ENCODE assay signal across 1 cellular context in the genomic region with DNA sequence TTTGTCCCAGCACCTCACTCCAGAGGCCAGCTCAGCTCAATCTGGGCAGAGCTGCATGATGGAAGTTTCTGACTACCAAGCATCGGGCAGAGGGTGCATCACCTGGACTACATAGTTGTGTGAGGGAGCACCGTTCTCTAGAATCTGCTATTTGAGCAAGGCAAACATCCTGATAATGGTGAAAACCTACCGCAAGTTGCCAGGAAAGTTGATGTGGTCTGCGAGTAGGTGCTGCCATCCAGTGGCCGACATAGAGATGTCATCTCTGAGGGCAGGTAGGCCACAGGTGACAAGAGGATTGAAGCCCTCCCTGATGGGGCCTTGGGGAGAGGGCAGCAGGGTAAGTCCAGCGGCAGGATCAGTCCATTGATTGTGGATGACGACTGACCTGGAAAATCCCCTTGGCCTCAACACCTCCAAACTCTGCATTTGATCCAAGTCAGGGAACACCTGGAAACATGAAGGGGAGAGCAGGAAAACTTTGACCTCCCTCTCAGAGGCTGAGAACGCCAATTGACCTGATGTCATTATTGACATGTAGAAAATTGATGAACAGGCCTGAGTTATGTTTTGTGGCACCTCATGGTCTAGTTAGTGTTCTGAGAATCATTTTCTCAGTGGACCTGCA.
A peak's percentile ranks its signal among the peaks of the same experiment; 100 is the strongest.
TF ChIP-seq lines count a peak whose summit lies in the region.

No MANE protein-coding gene starts in this region.

TF ChIP-seq in HepG2, 621 proteins besides CTCF, POLR2A, EP300 and RAD21 (continued from another document and continues in another):
- TF ChIP-seq MIER2 (CRISPR knock-in tag; IDR thresholded peaks at IDR 0.05): 0 out of 2 replicates have a peak, but pooled peaks have one; percentile 18
- TF ChIP-seq SMC3 (IDR thresholded peaks at IDR 0.05; ENCODE audit: low read length): peak; percentile 81
- TF ChIP-seq ZNF441 (CRISPR knock-in tag; IDR thresholded peaks at IDR 0.05; ENCODE audit: borderline replicate concordance): no peak
- TF ChIP-seq, protein P1, sequence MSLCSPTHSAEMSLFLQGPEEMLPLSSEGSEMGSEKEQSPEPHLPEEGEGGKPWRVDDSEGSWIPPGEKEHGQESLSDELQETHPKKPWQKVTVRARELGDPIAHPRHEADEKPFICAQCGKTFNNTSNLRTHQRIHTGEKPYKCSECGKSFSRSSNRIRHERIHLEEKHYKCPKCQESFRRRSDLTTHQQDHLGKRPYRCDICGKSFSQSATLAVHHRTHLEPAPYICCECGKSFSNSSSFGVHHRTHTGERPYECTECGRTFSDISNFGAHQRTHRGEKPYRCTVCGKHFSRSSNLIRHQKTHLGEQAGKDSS (CRISPR knock-in tag; IDR thresholded peaks at IDR 0.05; ENCODE audit: borderline replicate concordance, low read depth): 0 out of 2 replicates have a peak, but pooled peaks have one; percentile 41
- TF ChIP-seq, protein P2, sequence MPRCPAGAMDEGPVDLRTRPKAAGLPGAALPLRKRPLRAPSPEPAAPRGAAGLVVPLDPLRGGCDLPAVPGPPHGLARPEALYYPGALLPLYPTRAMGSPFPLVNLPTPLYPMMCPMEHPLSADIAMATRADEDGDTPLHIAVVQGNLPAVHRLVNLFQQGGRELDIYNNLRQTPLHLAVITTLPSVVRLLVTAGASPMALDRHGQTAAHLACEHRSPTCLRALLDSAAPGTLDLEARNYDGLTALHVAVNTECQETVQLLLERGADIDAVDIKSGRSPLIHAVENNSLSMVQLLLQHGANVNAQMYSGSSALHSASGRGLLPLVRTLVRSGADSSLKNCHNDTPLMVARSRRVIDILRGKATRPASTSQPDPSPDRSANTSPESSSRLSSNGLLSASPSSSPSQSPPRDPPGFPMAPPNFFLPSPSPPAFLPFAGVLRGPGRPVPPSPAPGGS (CRISPR knock-in tag; IDR thresholded peaks at IDR 0.05): 0 out of 2 replicates have a peak, but pooled peaks have one; percentile 60
- TF ChIP-seq IKZF4 (CRISPR knock-in tag; IDR thresholded peaks at IDR 0.05; ENCODE audit: borderline replicate concordance, low read depth, not compliant biosample characterization): peak; percentile 10
- TF ChIP-seq, protein P3, sequence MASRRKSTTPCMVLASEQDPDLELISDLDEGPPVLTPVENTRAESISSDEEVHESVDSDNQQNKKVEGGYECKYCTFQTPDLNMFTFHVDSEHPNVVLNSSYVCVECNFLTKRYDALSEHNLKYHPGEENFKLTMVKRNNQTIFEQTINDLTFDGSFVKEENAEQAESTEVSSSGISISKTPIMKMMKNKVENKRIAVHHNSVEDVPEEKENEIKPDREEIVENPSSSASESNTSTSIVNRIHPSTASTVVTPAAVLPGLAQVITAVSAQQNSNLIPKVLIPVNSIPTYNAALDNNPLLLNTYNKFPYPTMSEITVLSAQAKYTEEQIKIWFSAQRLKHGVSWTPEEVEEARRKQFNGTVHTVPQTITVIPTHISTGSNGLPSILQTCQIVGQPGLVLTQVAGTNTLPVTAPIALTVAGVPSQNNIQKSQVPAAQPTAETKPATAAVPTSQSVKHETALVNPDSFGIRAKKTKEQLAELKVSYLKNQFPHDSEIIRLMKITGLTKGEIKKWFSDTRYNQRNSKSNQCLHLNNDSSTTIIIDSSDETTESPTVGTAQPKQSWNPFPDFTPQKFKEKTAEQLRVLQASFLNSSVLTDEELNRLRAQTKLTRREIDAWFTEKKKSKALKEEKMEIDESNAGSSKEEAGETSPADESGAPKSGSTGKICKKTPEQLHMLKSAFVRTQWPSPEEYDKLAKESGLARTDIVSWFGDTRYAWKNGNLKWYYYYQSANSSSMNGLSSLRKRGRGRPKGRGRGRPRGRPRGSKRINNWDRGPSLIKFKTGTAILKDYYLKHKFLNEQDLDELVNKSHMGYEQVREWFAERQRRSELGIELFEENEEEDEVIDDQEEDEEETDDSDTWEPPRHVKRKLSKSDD (CRISPR knock-in tag; IDR thresholded peaks at IDR 0.05; ENCODE audit: low read depth): 0 out of 2 replicates have a peak, but pooled peaks have one; percentile 26
- TF ChIP-seq RXRB (CRISPR knock-in tag; IDR thresholded peaks at IDR 0.05; ENCODE audit: borderline replicate concordance): peak; percentile 25; the same call in 1 of the 2 replicates
- 0 out of 2 replicates have a peak, but pooled peaks have one; percentile 17 for TF ChIP-seq BORCS8-MEF2B (CRISPR knock-in tag; IDR thresholded peaks at IDR 0.05)
- 0 out of 2 replicates have a peak, but pooled peaks have one; percentile 49 for TF ChIP-seq NRL (CRISPR knock-in tag; IDR thresholded peaks at IDR 0.05; ENCODE audit: borderline replicate concordance)
- TF ChIP-seq, protein P4, sequence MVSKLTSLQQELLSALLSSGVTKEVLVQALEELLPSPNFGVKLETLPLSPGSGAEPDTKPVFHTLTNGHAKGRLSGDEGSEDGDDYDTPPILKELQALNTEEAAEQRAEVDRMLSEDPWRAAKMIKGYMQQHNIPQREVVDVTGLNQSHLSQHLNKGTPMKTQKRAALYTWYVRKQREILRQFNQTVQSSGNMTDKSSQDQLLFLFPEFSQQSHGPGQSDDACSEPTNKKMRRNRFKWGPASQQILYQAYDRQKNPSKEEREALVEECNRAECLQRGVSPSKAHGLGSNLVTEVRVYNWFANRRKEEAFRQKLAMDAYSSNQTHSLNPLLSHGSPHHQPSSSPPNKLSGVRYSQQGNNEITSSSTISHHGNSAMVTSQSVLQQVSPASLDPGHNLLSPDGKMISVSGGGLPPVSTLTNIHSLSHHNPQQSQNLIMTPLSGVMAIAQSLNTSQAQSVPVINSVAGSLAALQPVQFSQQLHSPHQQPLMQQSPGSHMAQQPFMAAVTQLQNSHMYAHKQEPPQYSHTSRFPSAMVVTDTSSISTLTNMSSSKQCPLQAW (CRISPR knock-in tag; IDR thresholded peaks at IDR 0.05): 0 out of 2 replicates have a peak, but pooled peaks have one; percentile 19
- 0 out of 2 replicates have a peak, but pooled peaks have one; percentile 14 for TF ChIP-seq ZNF274 (CRISPR knock-in tag; IDR thresholded peaks at IDR 0.05)
- TF ChIP-seq, protein P5, sequence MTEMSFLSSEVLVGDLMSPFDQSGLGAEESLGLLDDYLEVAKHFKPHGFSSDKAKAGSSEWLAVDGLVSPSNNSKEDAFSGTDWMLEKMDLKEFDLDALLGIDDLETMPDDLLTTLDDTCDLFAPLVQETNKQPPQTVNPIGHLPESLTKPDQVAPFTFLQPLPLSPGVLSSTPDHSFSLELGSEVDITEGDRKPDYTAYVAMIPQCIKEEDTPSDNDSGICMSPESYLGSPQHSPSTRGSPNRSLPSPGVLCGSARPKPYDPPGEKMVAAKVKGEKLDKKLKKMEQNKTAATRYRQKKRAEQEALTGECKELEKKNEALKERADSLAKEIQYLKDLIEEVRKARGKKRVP (CRISPR knock-in tag; IDR thresholded peaks at IDR 0.05): no peak
- peak; percentile 32 for TF ChIP-seq TEAD3 (CRISPR knock-in tag; optimal IDR thresholded peaks at IDR 0.05; ENCODE audit: borderline replicate concordance)
- TF ChIP-seq ZNF547 (CRISPR knock-in tag; IDR thresholded peaks at IDR 0.05): 0 out of 2 replicates have a peak, but pooled peaks have one; percentile 34
- 0 out of 2 replicates have a peak, but pooled peaks have one; percentile 33 for TF ChIP-seq KDM5B (CRISPR knock-in tag; IDR thresholded peaks at IDR 0.05; ENCODE audit: borderline replicate concordance)
- peak; percentile 55; the same call in 1 of the 2 replicates for TF ChIP-seq KDM2A (CRISPR knock-in tag; IDR thresholded peaks at IDR 0.05; ENCODE audit: borderline replicate concordance, low read depth)
- peak; percentile 51; the same call in 1 of the 2 replicates for TF ChIP-seq ZFX (CRISPR knock-in tag; IDR thresholded peaks at IDR 0.05; ENCODE audit: low read depth)
- TF ChIP-seq HOXA3 (CRISPR knock-in tag; IDR thresholded peaks at IDR 0.05): peak; percentile 37; the same call in 1 of the 2 replicates
- no peak for TF ChIP-seq HOXA5 (CRISPR knock-in tag; IDR thresholded peaks at IDR 0.05)
- TF ChIP-seq ZNF598 (CRISPR knock-in tag; IDR thresholded peaks at IDR 0.05; ENCODE audit: borderline replicate concordance): peak; percentile 68; the same call in 1 of the 2 replicates
- TF ChIP-seq, protein P6, sequence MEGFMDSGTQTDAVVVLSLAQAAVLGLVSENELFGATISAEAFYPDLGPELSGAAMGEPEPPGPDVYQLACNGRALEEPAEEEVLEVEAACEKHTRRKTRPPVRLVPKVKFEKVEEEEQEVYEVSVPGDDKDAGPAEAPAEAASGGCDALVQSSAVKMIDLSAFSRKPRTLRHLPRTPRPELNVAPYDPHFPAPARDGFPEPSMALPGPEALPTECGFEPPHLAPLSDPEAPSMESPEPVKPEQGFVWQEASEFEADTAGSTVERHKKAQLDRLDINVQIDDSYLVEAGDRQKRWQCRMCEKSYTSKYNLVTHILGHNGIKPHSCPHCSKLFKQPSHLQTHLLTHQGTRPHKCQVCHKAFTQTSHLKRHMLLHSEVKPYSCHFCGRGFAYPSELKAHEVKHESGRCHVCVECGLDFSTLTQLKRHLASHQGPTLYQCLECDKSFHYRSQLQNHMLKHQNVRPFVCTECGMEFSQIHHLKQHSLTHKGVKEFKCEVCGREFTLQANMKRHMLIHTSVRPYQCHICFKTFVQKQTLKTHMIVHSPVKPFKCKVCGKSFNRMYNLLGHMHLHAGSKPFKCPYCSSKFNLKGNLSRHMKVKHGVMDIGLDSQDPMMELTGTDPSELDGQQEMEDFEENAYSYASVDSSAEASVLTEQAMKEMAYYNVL (CRISPR knock-in tag; IDR thresholded peaks at IDR 0.05; ENCODE audit: borderline replicate concordance): peak; percentile 62; the same call in 1 of the 2 replicates
- TF ChIP-seq ZNF292 (CRISPR knock-in tag; IDR thresholded peaks at IDR 0.05; ENCODE audit: borderline replicate concordance, low read depth): peak; percentile 18; the same call in 1 of the 2 replicates
- TF ChIP-seq, protein P7, sequence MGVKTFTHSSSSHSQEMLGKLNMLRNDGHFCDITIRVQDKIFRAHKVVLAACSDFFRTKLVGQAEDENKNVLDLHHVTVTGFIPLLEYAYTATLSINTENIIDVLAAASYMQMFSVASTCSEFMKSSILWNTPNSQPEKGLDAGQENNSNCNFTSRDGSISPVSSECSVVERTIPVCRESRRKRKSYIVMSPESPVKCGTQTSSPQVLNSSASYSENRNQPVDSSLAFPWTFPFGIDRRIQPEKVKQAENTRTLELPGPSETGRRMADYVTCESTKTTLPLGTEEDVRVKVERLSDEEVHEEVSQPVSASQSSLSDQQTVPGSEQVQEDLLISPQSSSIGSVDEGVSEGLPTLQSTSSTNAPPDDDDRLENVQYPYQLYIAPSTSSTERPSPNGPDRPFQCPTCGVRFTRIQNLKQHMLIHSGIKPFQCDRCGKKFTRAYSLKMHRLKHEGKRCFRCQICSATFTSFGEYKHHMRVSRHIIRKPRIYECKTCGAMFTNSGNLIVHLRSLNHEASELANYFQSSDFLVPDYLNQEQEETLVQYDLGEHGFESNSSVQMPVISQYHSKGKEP (CRISPR knock-in tag; IDR thresholded peaks at IDR 0.05): no peak
- TF ChIP-seq, protein P8, sequence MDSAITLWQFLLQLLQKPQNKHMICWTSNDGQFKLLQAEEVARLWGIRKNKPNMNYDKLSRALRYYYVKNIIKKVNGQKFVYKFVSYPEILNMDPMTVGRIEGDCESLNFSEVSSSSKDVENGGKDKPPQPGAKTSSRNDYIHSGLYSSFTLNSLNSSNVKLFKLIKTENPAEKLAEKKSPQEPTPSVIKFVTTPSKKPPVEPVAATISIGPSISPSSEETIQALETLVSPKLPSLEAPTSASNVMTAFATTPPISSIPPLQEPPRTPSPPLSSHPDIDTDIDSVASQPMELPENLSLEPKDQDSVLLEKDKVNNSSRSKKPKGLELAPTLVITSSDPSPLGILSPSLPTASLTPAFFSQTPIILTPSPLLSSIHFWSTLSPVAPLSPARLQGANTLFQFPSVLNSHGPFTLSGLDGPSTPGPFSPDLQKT (CRISPR knock-in tag; IDR thresholded peaks at IDR 0.05; ENCODE audit: borderline replicate concordance): no peak
- 0 out of 2 replicates have a peak, but pooled peaks have one; percentile 45 for TF ChIP-seq ZSCAN25 (CRISPR knock-in tag; IDR thresholded peaks at IDR 0.05)
- TF ChIP-seq NFIC (IDR thresholded peaks at IDR 0.05; ENCODE audit: low read length): no peak
- TF ChIP-seq, protein P9, sequence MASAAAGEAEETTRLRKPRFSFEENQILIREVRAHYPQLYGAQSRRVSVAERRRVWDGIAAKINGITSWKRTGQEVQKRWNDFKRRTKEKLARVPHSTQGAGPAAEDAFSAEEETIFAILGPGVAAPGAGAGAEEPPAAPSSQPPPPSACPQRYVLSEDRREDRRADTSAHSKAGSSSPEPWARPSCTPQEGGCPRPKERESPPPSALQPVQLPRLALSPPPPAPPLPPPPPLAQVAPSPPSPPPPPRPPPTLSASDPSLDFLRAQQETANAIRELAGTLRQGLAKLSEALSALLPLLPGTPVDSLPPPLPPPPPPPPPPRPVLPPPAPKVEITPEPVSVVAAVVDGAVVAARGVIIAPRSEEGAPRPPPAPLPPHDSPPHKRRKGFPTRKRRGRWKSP (CRISPR knock-in tag; IDR thresholded peaks at IDR 0.05): 0 out of 2 replicates have a peak, but pooled peaks have one; percentile 44
- TF ChIP-seq, protein P10, sequence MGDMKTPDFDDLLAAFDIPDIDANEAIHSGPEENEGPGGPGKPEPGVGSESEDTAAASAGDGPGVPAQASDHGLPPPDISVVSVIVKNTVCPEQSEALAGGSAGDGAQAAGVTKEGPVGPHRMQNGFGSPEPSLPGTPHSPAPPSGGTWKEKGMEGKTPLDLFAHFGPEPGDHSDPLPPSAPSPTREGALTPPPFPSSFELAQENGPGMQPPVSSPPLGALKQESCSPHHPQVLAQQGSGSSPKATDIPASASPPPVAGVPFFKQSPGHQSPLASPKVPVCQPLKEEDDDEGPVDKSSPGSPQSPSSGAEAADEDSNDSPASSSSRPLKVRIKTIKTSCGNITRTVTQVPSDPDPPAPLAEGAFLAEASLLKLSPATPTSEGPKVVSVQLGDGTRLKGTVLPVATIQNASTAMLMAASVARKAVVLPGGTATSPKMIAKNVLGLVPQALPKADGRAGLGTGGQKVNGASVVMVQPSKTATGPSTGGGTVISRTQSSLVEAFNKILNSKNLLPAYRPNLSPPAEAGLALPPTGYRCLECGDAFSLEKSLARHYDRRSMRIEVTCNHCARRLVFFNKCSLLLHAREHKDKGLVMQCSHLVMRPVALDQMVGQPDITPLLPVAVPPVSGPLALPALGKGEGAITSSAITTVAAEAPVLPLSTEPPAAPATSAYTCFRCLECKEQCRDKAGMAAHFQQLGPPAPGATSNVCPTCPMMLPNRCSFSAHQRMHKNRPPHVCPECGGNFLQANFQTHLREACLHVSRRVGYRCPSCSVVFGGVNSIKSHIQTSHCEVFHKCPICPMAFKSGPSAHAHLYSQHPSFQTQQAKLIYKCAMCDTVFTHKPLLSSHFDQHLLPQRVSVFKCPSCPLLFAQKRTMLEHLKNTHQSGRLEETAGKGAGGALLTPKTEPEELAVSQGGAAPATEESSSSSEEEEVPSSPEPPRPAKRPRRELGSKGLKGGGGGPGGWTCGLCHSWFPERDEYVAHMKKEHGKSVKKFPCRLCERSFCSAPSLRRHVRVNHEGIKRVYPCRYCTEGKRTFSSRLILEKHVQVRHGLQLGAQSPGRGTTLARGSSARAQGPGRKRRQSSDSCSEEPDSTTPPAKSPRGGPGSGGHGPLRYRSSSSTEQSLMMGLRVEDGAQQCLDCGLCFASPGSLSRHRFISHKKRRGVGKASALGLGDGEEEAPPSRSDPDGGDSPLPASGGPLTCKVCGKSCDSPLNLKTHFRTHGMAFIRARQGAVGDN (CRISPR knock-in tag; IDR thresholded peaks at IDR 0.05): no peak
- TF ChIP-seq ZFP36L1 (CRISPR knock-in tag; IDR thresholded peaks at IDR 0.05): peak; percentile 4; the same call in 1 of the 2 replicates
- TF ChIP-seq ZNF605 (CRISPR knock-in tag; IDR thresholded peaks at IDR 0.05): 0 out of 2 replicates have a peak, but pooled peaks have one; percentile 22
- no peak for TF ChIP-seq CCDC6 (CRISPR knock-in tag; IDR thresholded peaks at IDR 0.05)
- TF ChIP-seq, protein P11, sequence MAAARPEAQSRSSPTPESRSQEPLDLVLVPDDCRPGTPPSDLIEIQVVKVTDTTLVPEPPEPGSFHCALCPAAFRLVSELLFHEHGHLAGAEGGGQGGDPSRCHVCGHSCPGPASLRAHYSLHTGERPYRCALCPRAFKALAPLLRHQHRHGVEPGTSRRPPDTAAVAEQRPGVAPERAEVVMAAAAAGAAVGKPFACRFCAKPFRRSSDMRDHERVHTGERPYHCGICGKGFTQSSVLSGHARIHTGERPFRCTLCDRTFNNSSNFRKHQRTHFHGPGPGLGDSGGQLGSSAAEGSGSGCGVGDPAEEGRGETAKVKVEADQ (CRISPR knock-in tag; IDR thresholded peaks at IDR 0.05; ENCODE audit: borderline replicate concordance): peak; percentile 98
